8 cellular contexts compared by ENCODE assay signal in the genomic region with DNA sequence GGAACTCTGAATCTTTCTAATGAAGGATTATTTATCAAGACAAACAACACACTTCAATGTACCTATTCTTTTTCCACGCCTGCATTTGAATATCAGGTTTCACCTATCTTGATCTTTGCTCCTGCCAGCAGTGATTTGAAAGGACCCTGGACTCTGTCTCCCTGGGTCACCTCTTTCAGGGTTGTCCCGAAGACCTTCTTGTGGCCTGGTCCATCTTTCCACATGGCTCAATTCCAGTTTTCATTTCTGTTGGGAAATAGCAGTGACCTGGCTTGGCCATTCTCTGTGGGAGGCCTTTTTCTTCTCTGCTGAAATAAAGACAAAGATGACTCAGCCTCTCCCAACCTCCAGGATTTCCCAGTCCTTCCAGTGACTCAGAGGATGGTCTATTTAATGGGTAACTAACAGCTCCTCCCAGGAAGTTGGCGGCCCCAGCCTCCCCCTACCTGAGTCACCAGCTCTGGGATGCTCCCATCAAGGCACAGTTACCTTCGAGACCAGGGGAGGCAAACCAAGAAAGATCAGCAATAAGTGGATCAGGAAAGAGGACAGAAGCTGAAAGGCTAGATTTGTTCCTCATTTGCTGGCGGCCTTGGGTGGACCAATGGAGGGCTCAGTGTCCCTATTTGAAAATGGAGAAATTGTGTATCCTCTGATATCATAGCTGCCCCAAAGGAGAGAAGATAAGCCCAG. TPM values are rescaled to one million over a fixed set of nuclear protein-coding genes. Genes with fewer than 3 reads are reported as not detected.
DNase-seq lines count a peak whose midpoint lies in the region; ATAC-seq and TF ChIP-seq lines count a peak whose summit lies in the region.

No MANE protein-coding gene starts in this region.

- DNase-seq in NCI-H2196 treated with DMSO at 0.1 percent for 48 hours (lab: John Stamatoyannopoulos, UW; ENCODE audit: unreplicated experiment) (peak; percentile 51), epithelial cell of esophagus (ENCODE audit: low read depth) (peak; percentile 97), prostate gland (ENCODE audit: low spot score) (no peak), NCI-H2107 (lab: John Stamatoyannopoulos, UW) (no peak)

- H3K9ac ChIP-seq in ES-I3 (ENCODE audit: low read depth, low read length) (peak overlapping the region; percentile 30; the same call in 1 of the 2 replicates), parathyroid adenoma (no peak overlapping the region)

- ATAC-seq in HG02884 (IDR thresholded peaks at IDR 0.05; ENCODE audit: unreplicated experiment) = no peak
- ATAC-seq in GM19328 (IDR thresholded peaks at IDR 0.05; ENCODE audit: unreplicated experiment) = no peak

- H3K27me3 ChIP-seq in parathyroid adenoma (ENCODE audit: control insufficient read depth, insufficient read depth, low read length) (no peaks in the 10 kb centered on the region), prostate gland (replicated peaks; ENCODE audit: insufficient read depth) (no peaks in the 10 kb centered on the region)

- peak overlapping the region; percentile 27 for H3K4me2 ChIP-seq in parathyroid adenoma (ENCODE audit: low read length)

- H3K9me3 ChIP-seq in ES-I3 (ENCODE audit: control insufficient read depth, insufficient read depth, low read length) = no peaks in the 10 kb centered on the region
- H3K9me3 ChIP-seq in parathyroid adenoma (ENCODE audit: control insufficient read depth, low read length) = no peaks in the 10 kb centered on the region
- H3K9me3 ChIP-seq in prostate gland = no peaks in the 10 kb centered on the region

- no peak for TF ChIP-seq POLR2A in prostate gland (IDR thresholded peaks at IDR 0.05)

- peaks cover 28% of the 10 kb centered on the region for H3K4me1 ChIP-seq in ES-I3 (ENCODE audit: insufficient read depth, low read length)
- H3K4me1 ChIP-seq in parathyroid adenoma = peaks cover 18% of the 10 kb centered on the region
- H3K4me1 ChIP-seq in prostate gland (replicated peaks) = no peaks in the 10 kb centered on the region

- no peaks in the 10 kb centered on the region for H3K79me2 ChIP-seq in parathyroid adenoma

- H3K36me3 ChIP-seq in ES-I3 (ENCODE audit: insufficient read depth, low read length) (no peaks in the 10 kb centered on the region), parathyroid adenoma (ENCODE audit: control insufficient read depth, insufficient read depth, low read length) (no peaks in the 10 kb centered on the region), prostate gland (no peaks in the 10 kb centered on the region)

- H3K4me3 ChIP-seq in epithelial cell of esophagus (ENCODE audit: low read length) (no peak overlapping the region), parathyroid adenoma (ENCODE audit: low read depth, low read length) (no peak overlapping the region), prostate gland (no peak overlapping the region)

- TF ChIP-seq CTCF in epithelial cell of esophagus (IDR thresholded peaks at IDR 0.05; ENCODE audit: insufficient read depth, low read depth, low read length, missing control alignments) (no peak), parathyroid adenoma (IDR thresholded peaks at IDR 0.05) (no peak), prostate gland (IDR thresholded peaks at IDR 0.05) (no peak)

- peak overlapping the region; percentile 59 for H2AFZ ChIP-seq in parathyroid adenoma

- intact Hi-C loops in prostate gland (cut with DNase I) = no loop called here

- H3K27ac ChIP-seq in parathyroid adenoma (peak overlapping the region; percentile 70), prostate gland (no peak overlapping the region)

- 63% methylated on average over 5 of the region's 5 CpGs for WGBS in prostate gland

RNA-seq across cellular contexts. Expression of a gene that starts 13.1 kb away (rescaled TPM):
- 10 to 100 TPM; 22.7 to 26.6 TPM for total RNA-seq in prostate gland

Comparison
In these comparisons a context has a peak if more than half of its experiments do, and no peak if none do; other contexts are left out.
1. DNase-seq: peak in NCI-H2196 treated with DMSO at 0.1 percent for 48 hours (single experiment) and epithelial cell of esophagus (single experiment); none in prostate gland (single experiment) and NCI-H2107 (single experiment).